In the genomic region with DNA sequence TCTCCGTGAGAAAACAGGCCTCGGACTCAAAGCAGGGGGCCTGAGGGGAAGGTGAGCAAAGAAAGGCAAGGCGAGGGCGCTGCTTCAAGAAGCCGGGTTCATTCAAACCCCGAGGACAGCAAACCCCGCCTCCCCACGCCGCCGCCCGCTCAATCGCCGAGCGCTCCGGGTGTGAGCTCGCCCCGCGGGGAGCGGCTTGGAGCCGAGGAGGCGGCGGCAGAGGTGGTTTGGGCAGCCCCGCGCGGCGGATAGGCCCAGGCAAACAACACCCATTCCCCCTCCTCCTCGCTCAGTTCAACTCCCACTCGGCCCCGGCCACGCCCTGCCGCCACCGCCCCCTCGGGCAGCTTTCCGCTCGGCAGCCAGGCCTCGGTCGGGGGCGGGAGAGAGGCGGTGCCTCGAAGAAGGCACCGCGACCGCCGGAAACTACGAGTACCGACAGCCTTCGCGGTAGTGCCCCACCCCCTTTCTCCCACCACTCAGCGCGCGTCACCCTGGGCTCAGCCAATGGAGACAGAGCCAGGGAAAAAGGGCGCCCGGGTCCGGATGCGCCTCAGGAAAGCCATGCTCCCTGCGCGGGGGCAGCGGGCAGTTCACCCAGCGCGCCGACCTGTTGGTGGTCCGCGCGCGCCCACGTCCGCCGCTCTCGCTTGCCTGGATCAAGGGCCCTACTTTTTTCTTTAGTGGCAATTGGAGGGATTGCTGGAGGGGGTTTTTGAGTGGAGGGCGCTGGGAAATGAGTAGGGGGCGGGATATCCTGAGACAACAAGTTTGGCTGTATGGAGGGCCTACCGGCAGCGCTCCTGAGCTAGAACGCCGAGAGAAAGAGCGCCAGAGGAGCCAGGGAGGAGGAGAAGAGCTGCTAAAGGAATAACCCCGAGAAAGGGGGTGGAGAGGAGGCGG, we compare ENCODE assay signal across 1 cellular context.
A peak's percentile ranks its signal among the peaks of the same experiment; 100 is the strongest.
TF ChIP-seq lines count a peak whose summit lies in the region.

No MANE protein-coding gene starts in this region.

TF ChIP-seq in K562, 482 proteins besides CTCF, POLR2A, EP300 and RAD21 (continued from another document):
- TF ChIP-seq, protein P1, sequence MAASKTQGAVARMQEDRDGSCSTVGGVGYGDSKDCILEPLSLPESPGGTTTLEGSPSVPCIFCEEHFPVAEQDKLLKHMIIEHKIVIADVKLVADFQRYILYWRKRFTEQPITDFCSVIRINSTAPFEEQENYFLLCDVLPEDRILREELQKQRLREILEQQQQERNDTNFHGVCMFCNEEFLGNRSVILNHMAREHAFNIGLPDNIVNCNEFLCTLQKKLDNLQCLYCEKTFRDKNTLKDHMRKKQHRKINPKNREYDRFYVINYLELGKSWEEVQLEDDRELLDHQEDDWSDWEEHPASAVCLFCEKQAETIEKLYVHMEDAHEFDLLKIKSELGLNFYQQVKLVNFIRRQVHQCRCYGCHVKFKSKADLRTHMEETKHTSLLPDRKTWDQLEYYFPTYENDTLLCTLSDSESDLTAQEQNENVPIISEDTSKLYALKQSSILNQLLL (CRISPR knock-in tag; IDR thresholded peaks at IDR 0.05; ENCODE audit: borderline replicate concordance), result no peak
- TF ChIP-seq ZNF347 (CRISPR knock-in tag; IDR thresholded peaks at IDR 0.05; ENCODE audit: low read depth) (no peak), GABPB1 (CRISPR knock-in tag; IDR thresholded peaks at IDR 0.05) (peak; percentile 76), POLR3A (IDR thresholded peaks at IDR 0.05; ENCODE audit: borderline replicate concordance, extremely low read depth, insufficient read depth, insufficient read length) (no peak), GTF2E2 (tag; IDR thresholded peaks at IDR 0.05) (peak; percentile 9; the same call in 1 of the 2 replicates), MTA3 (IDR thresholded peaks at IDR 0.05; ENCODE audit: borderline replicate concordance) (no peak; the same call in 1 of the 2 replicates), NCOA2 (IDR thresholded peaks at IDR 0.05; ENCODE audit: partially characterized antibody in 2 of 2) (no peak), EZH2 (IDR thresholded peaks at IDR 0.05; ENCODE audit: borderline replicate concordance, low read depth, low read length) (no peak)
- TF ChIP-seq, protein P2, sequence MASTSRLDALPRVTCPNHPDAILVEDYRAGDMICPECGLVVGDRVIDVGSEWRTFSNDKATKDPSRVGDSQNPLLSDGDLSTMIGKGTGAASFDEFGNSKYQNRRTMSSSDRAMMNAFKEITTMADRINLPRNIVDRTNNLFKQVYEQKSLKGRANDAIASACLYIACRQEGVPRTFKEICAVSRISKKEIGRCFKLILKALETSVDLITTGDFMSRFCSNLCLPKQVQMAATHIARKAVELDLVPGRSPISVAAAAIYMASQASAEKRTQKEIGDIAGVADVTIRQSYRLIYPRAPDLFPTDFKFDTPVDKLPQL (IDR thresholded peaks at IDR 0.05; ENCODE audit: extremely low read depth, insufficient read length), result no peak
- TF ChIP-seq, protein P3, sequence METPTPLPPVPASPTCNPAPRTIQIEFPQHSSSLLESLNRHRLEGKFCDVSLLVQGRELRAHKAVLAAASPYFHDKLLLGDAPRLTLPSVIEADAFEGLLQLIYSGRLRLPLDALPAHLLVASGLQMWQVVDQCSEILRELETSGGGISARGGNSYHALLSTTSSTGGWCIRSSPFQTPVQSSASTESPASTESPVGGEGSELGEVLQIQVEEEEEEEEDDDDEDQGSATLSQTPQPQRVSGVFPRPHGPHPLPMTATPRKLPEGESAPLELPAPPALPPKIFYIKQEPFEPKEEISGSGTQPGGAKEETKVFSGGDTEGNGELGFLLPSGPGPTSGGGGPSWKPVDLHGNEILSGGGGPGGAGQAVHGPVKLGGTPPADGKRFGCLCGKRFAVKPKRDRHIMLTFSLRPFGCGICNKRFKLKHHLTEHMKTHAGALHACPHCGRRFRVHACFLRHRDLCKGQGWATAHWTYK (CRISPR knock-in tag; IDR thresholded peaks at IDR 0.05), result no peak
- TF ChIP-seq, protein P4, sequence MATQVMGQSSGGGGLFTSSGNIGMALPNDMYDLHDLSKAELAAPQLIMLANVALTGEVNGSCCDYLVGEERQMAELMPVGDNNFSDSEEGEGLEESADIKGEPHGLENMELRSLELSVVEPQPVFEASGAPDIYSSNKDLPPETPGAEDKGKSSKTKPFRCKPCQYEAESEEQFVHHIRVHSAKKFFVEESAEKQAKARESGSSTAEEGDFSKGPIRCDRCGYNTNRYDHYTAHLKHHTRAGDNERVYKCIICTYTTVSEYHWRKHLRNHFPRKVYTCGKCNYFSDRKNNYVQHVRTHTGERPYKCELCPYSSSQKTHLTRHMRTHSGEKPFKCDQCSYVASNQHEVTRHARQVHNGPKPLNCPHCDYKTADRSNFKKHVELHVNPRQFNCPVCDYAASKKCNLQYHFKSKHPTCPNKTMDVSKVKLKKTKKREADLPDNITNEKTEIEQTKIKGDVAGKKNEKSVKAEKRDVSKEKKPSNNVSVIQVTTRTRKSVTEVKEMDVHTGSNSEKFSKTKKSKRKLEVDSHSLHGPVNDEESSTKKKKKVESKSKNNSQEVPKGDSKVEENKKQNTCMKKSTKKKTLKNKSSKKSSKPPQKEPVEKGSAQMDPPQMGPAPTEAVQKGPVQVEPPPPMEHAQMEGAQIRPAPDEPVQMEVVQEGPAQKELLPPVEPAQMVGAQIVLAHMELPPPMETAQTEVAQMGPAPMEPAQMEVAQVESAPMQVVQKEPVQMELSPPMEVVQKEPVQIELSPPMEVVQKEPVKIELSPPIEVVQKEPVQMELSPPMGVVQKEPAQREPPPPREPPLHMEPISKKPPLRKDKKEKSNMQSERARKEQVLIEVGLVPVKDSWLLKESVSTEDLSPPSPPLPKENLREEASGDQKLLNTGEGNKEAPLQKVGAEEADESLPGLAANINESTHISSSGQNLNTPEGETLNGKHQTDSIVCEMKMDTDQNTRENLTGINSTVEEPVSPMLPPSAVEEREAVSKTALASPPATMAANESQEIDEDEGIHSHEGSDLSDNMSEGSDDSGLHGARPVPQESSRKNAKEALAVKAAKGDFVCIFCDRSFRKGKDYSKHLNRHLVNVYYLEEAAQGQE (CRISPR knock-in tag; IDR thresholded peaks at IDR 0.05; ENCODE audit: low read depth), result no peak; the same call in 1 of the 2 replicates
